ENCODE assay signal across 8 cellular contexts in the genomic region with DNA sequence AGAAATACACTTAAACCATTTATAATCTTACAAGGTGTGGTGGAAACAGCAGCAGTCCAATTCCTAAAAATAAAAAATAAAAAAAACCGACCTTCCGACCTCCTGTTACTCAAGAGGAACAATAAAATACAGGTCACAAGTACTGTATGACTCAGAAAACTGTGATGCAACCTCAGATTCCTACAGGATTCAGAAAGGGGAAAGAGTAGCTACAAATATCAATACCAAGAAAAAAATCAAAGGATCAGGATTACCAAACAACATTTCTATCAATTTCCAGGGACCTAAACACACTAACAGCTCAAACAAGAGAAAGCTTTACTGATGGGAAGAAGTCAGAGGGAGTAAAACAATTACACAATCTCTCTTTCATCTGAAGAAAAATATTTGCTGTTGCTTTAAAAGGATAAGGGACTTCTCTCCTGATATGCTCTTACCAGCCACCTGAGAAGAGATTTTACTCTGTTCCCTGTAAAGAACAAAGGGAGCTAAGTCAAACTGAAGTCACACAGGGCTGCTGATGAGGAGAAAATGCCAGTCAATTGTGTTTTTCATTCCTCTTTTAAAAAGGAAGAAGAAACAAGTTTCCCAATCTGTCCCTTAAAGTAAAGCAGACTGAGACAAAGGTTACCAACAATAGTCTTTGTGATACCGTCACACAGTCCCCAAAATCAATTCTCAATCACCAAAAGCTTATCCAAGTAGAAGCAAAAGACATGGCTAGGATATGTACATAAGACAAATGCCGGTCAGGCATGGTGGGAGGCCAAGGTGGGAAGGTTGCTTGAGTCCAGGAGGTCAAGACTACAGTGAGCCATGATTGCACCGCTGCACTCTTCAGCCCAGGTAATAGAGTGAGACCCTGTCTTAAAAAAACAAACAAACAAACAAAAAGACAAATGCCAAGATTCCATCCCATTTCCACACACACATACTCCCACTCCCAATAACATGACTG. TPM values are rescaled to one million over a fixed set of nuclear protein-coding genes. Genes with fewer than 3 reads are reported as not detected.
DNase-seq lines count a peak whose midpoint lies in the region; ATAC-seq and TF ChIP-seq lines count a peak whose summit lies in the region.

No MANE protein-coding gene starts in this region.

- no peak for DNase-seq in activated CD4-positive, alpha-beta T cell treated with anti-CD3 and anti-CD28 coated beads, Interleukin-2, amount 10 ng/mL, durations not matched to agents 24 days and 14 days
- no peak for DNase-seq in activated CD4-positive, alpha-beta T cell treated with anti-CD3 and anti-CD28 coated beads, Interleukin-2, amount 50 U/mL, for 1 hour
- peak; percentile 74 for DNase-seq in SKM-1 treated with dmso at 0.1 percent for 144 hours (lab: John Stamatoyannopoulos, UW; ENCODE audit: unreplicated experiment)
- peak; percentile 84 to 92 for DNase-seq in foreskin fibroblast
- peak; percentile 97 for DNase-seq in renal cortical epithelial cell (ENCODE audit: low read depth)
- no peak for DNase-seq in ovary

- intact Hi-C loops in activated CD4-positive, alpha-beta T cell treated with anti-CD3 and anti-CD28 coated beads, Interleukin-2, amount 10 ng/mL, durations not matched to agents 24 days and 14 days (cut with micrococcal nuclease), result loop anchor here (5.0 kb wide), 1 partner anchor 38 kb away; a partner anchor contains a TSS
- intact Hi-C loops in ovary (cut with DNase I), result no loop called here

- peaks cover 9% of the 10 kb centered on the region for H3K36me3 Mint-ChIP-seq in activated CD4-positive, alpha-beta T cell treated with anti-CD3 and anti-CD28 coated beads, Interleukin-2, amount 10 ng/mL, durations not matched to agents 24 days and 14 days (ENCODE audit: low read depth)

- no peaks in the 10 kb centered on the region for H3K36me3 ChIP-seq in ovary

- peak overlapping the region; percentile 65 for H3K27ac Mint-ChIP-seq in activated CD4-positive, alpha-beta T cell treated with anti-CD3 and anti-CD28 coated beads, Interleukin-2, amount 10 ng/mL, durations not matched to agents 24 days and 14 days

- TF ChIP-seq CTCF in foreskin fibroblast (IDR thresholded peaks at IDR 0.05; ENCODE audit: low read depth, low read length) (no peak), ovary (IDR thresholded peaks at IDR 0.05) (no peak)

- H3K27ac ChIP-seq in ovary, result peak overlapping the region in 1 of 2 donors; percentile 40

- TF ChIP-seq EP300 in ovary (IDR thresholded peaks at IDR 0.05), result no peak

- no peaks in the 10 kb centered on the region for H3K27me3 Mint-ChIP-seq in activated CD4-positive, alpha-beta T cell treated with anti-CD3 and anti-CD28 coated beads, Interleukin-2, amount 10 ng/mL, durations not matched to agents 24 days and 14 days

- no peaks in the 10 kb centered on the region for H3K9me3 Mint-ChIP-seq in activated CD4-positive, alpha-beta T cell treated with anti-CD3 and anti-CD28 coated beads, Interleukin-2, amount 10 ng/mL, durations not matched to agents 24 days and 14 days

- WGBS in ovary, 3 donors, result 77 to 79% (median 78%) methylated on average over 5 of the region's 5 CpGs

- H3K4me3 Mint-ChIP-seq in activated CD4-positive, alpha-beta T cell treated with anti-CD3 and anti-CD28 coated beads, Interleukin-2, amount 10 ng/mL, durations not matched to agents 24 days and 14 days, result peak overlapping the region; percentile 58

- peaks cover 10% of the 10 kb centered on the region for H3K4me1 ChIP-seq in ovary (ENCODE audit: insufficient read depth)

- H3K9me3 ChIP-seq in ovary, result no peaks in the 10 kb centered on the region

- TF ChIP-seq POLR2A in ovary (IDR thresholded peaks at IDR 0.05), result no peak
- TF ChIP-seq POLR2A in GM18505 (IDR thresholded peaks at IDR 0.05; ENCODE audit: borderline replicate concordance, extremely low read depth, insufficient read depth, insufficient read length), result no peak

- H3K4me3 ChIP-seq in foreskin fibroblast (ENCODE audit: low read depth in 1 of 2, low read length in 2 of 2) (no peak overlapping the region), ovary (no peak overlapping the region)

- no peaks in the 10 kb centered on the region for H3K27me3 ChIP-seq in ovary

- peaks cover 49% of the 10 kb centered on the region for H3K4me1 Mint-ChIP-seq in activated CD4-positive, alpha-beta T cell treated with anti-CD3 and anti-CD28 coated beads, Interleukin-2, amount 10 ng/mL, durations not matched to agents 24 days and 14 days

- ATAC-seq in HG03442 (IDR thresholded peaks at IDR 0.05; ENCODE audit: unreplicated experiment), result no peak
- ATAC-seq in GM18505 (IDR thresholded peaks at IDR 0.05; ENCODE audit: unreplicated experiment), result no peak

RNA-seq across cellular contexts. Expression of a gene that starts 39.3 kb away (rescaled TPM):
- 27.7 and 34.9 TPM in 2 replicates for total RNA-seq in activated CD4-positive, alpha-beta T cell treated with anti-CD3 and anti-CD28 coated beads, Interleukin-2, amount 10 ng/mL, durations not matched to agents 24 days and 14 days
- 24.0 and 38.3 TPM in 2 replicates for total RNA-seq in renal cortical epithelial cell
- 10 to 100 TPM; 22.3 to 38.1 (median 34.4) TPM for total RNA-seq in ovary
- polyA plus RNA-seq in ovary, result 10 to 100 TPM; 18.7 to 22.0 TPM

Comparison
In these comparisons a context has a peak if more than half of its experiments do, and no peak if none do; other contexts are left out.
1. DNase-seq: peak in SKM-1 treated with dmso at 0.1 percent for 144 hours (single experiment), foreskin fibroblast (2 of 2) and renal cortical epithelial cell (single experiment); none in activated CD4-positive, alpha-beta T cell treated with anti-CD3 and anti-CD28 coated beads, Interleukin-2, amount 10 ng/mL, durations not matched to agents 24 days and 14 days (single experiment), activated CD4-positive, alpha-beta T cell treated with anti-CD3 and anti-CD28 coated beads, Interleukin-2, amount 50 U/mL, for 1 hour (single experiment) and ovary (0 of 5).